Comparison of ENCODE assay signal across 1 cellular context in genomic region chr11:94925422-94926270, GRCh38.
TF ChIP-seq lines count a peak whose summit lies in the region.

No MANE protein-coding gene starts in this region.

TF ChIP-seq in IMR-90, 13 proteins besides CTCF, POLR2A, EP300 and RAD21 (continued from another document):
- TF ChIP-seq, protein P1, sequence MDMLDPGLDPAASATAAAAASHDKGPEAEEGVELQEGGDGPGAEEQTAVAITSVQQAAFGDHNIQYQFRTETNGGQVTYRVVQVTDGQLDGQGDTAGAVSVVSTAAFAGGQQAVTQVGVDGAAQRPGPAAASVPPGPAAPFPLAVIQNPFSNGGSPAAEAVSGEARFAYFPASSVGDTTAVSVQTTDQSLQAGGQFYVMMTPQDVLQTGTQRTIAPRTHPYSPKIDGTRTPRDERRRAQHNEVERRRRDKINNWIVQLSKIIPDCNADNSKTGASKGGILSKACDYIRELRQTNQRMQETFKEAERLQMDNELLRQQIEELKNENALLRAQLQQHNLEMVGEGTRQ (IDR thresholded peaks at IDR 0.05; ENCODE audit: low read depth, low read length), result no peak
- TF ChIP-seq BHLHE40 (IDR thresholded peaks at IDR 0.05; ENCODE audit: low read depth, low read length) (no peak), RCOR1 (IDR thresholded peaks at IDR 0.05; ENCODE audit: insufficient replicate concordance, low read length) (no peak), MAZ (IDR thresholded peaks at IDR 0.05; ENCODE audit: borderline replicate concordance, low read depth, low read length) (no peak), MAFK (IDR thresholded peaks at IDR 0.05; ENCODE audit: low read depth, low read length) (no peak), NFE2L2 (IDR thresholded peaks at IDR 0.05; ENCODE audit: low read depth, low read length) (no peak), RFX5 (IDR thresholded peaks at IDR 0.05; ENCODE audit: low read depth, low read length) (no peak), CEBPB (IDR thresholded peaks at IDR 0.05; ENCODE audit: low read depth, low read length) (no peak), CHD1 (IDR thresholded peaks at IDR 0.05; ENCODE audit: low read depth, low read length) (no peak), FOS (IDR thresholded peaks at IDR 0.05; ENCODE audit: low read depth, low read length) (no peak)
